9 cellular contexts compared by ENCODE assay signal in the genomic region with DNA sequence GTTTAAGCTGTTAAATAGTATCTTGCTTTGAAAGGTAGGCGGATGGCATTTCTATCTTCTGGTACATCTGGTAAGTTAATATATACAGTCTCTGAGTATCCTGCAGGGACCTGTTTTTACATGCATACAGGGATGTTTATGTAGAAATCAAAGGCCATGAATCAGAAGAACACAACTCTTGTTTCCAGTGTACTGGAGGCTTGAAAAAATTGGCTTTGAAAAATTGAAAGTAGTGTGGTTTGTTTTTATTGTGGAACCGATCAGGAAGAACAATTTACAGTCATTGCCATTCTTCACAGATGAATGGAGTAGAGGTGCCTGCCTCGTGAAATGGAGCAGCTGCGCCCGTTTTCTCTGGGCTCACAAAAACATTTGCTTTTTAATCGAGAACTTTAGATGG. TPM values are rescaled to one million over a fixed set of nuclear protein-coding genes. Genes with fewer than 3 reads are reported as not detected.
A peak's percentile ranks its signal among the peaks of the same experiment; 100 is the strongest.
DNase-seq lines count a peak whose midpoint lies in the region.
"Had no signal": no experiment of that assay in that cellular context is flagged by ENCODE, and none has a peak within 500 bp of the region (broad histone marks: within the 10 kb centered on the region; RNA-seq: fewer than 3 reads in every experiment).

No MANE protein-coding gene starts in this region.

- H3K9me3 ChIP-seq in neuronal stem cell (replicated peaks in 1 of 2; ENCODE audit: control insufficient read depth in 2 of 2, insufficient read depth in 1 of 2, low read depth in 1 of 2, low read length in 2 of 2) = no peaks in the 10 kb centered on the region

- H3K23ac ChIP-seq in neuronal stem cell (ENCODE audit: low read depth, low read length, poor library complexity) = no peak overlapping the region

- no peak overlapping the region for H2BK120ac ChIP-seq in neuronal stem cell (ENCODE audit: low read depth, low read length)

- peak overlapping the region; percentile 41 for H3K4me3 Mint-ChIP-seq in activated T-cell treated with anti-CD3 and anti-CD28 coated beads, Interleukin-2, amount 50 U/mL, for 24 hours

- H2BK5ac ChIP-seq in neuronal stem cell (ENCODE audit: low read length) = no peak overlapping the region

- WGBS in neuronal stem cell (ENCODE audit: extremely low coverage in 2 of 2, insufficient read length in 2 of 2, insufficient replicate concordance in 1 of 2), 2 donors = no CpG with 5 or more reads among the region's 6 CpGs

- DNase-seq in activated T-cell treated with anti-CD3 and anti-CD28 coated beads, Interleukin-2, amount 50 U/mL, for 24 hours = no peak
- DNase-seq in activated T-cell treated with anti-CD3 and anti-CD28 coated beads for 4 hours (no peak), M059J (ENCODE audit: low read depth) (peak; percentile 8), neuronal stem cell (ENCODE audit: low spot score) (no peak), ecto neural progenitor cell (ENCODE audit: low spot score) (no peak), NCI-H524 treated with DMSO at 0.1 percent for 48 hours (lab: John Stamatoyannopoulos, UW) (no peak)
- DNase-seq in activated naive CD4-positive, alpha-beta T cell treated with anti-CD3 and anti-CD28 coated beads, Interleukin-2, amount 50 U/mL, for 16 hours = peak; percentile 21
- DNase-seq in activated effector memory CD4-positive, alpha-beta T cell treated with Interleukin-2 at 50 U/mL for 16 hours = no peak

- peaks cover 25% of the 10 kb centered on the region for H3K4me1 Mint-ChIP-seq in activated T-cell treated with anti-CD3 and anti-CD28 coated beads, Interleukin-2, amount 50 U/mL, for 24 hours (ENCODE audit: low read depth)

- H3K4me3 ChIP-seq in neuronal stem cell (ENCODE audit: low read length in 2 of 2) = no peak overlapping the region

- H3K9ac ChIP-seq in neuronal stem cell (ENCODE audit: low read depth, low read length, poor library complexity) = no peak overlapping the region

- peak overlapping the region; percentile 74 for H2AFZ ChIP-seq in neuronal stem cell (ENCODE audit: low read length)

- H3K27ac ChIP-seq in neuronal stem cell (replicated peaks; ENCODE audit: low read length) = no peak overlapping the region
- H3K27ac ChIP-seq: C4-2B had no signal

- H3K9me3 Mint-ChIP-seq in activated T-cell treated with anti-CD3 and anti-CD28 coated beads, Interleukin-2, amount 50 U/mL, for 24 hours = no peaks in the 10 kb centered on the region

- H2AK5ac ChIP-seq in neuronal stem cell (ENCODE audit: low read depth, low read length) = no peak overlapping the region

- no peak overlapping the region for H3K18ac ChIP-seq in neuronal stem cell (ENCODE audit: low read length)

- H3K27ac Mint-ChIP-seq in activated T-cell treated with anti-CD3 and anti-CD28 coated beads, Interleukin-2, amount 50 U/mL, for 24 hours = peak overlapping the region; percentile 3

- H2BK15ac ChIP-seq in neuronal stem cell (ENCODE audit: low read length) = no peak overlapping the region

- H3K36me3 ChIP-seq in neuronal stem cell (replicated peaks in 1 of 2; ENCODE audit: control insufficient read depth in 2 of 2, insufficient read depth in 2 of 2, low read length in 2 of 2) = no peaks in the 10 kb centered on the region

- no peak overlapping the region for H3K14ac ChIP-seq in neuronal stem cell (ENCODE audit: low read length)

- H3K27me3 ChIP-seq in neuronal stem cell (ENCODE audit: control insufficient read depth in 3 of 3, insufficient read depth in 3 of 3, low read depth in 1 of 3, low read length in 3 of 3) = no peaks in the 10 kb centered on the region

- H3K79me1 ChIP-seq in neuronal stem cell (ENCODE audit: low read depth, low read length) = no peaks in the 10 kb centered on the region

- H2BK12ac ChIP-seq in neuronal stem cell (ENCODE audit: low read length) = no peak overlapping the region

- no peak overlapping the region for H3K4ac ChIP-seq in neuronal stem cell (ENCODE audit: low read length)

- peaks cover 5 to 18% of the 10 kb centered on the region in 2 donors for H3K4me1 ChIP-seq in neuronal stem cell (ENCODE audit: control insufficient read depth in 2 of 2, insufficient read depth in 1 of 2, low read depth in 1 of 2, low read length in 2 of 2)

- no peaks in the 10 kb centered on the region for H3K27me3 Mint-ChIP-seq in activated T-cell treated with anti-CD3 and anti-CD28 coated beads, Interleukin-2, amount 50 U/mL, for 24 hours

- no peak overlapping the region for H4K91ac ChIP-seq in neuronal stem cell (ENCODE audit: low read depth, low read length, poor library complexity)

- no peaks in the 10 kb centered on the region for H3K36me3 Mint-ChIP-seq in activated T-cell treated with anti-CD3 and anti-CD28 coated beads, Interleukin-2, amount 50 U/mL, for 24 hours (ENCODE audit: low read depth)

- no peak overlapping the region for H3K4me2 ChIP-seq in neuronal stem cell (ENCODE audit: insufficient read depth, low read length, poor library complexity, severe bottlenecking)

- no peak overlapping the region for H4K8ac ChIP-seq in neuronal stem cell (ENCODE audit: low read depth, low read length)

RNA-seq across cellular contexts. Expression of a gene that starts 54.0 kb away (rescaled TPM):
- 121 and 127 TPM in 2 replicates for total RNA-seq in M059J (2014; rRNA removed; shearing (Covaris generic))
- polyA plus RNA-seq in neuronal stem cell (2013, experiment 1 of 2) = 95.3 TPM
- 101 TPM for polyA plus RNA-seq in neuronal stem cell (2013, experiment 2 of 2)

Comparison
In these comparisons a context has a peak if more than half of its experiments do, and no peak if none do; other contexts are left out.
1. DNase-seq: peak in M059J (single experiment) and activated naive CD4-positive, alpha-beta T cell treated with anti-CD3 and anti-CD28 coated beads, Interleukin-2, amount 50 U/mL, for 16 hours (single experiment); none in activated T-cell treated with anti-CD3 and anti-CD28 coated beads, Interleukin-2, amount 50 U/mL, for 24 hours (single experiment), activated T-cell treated with anti-CD3 and anti-CD28 coated beads for 4 hours (single experiment), neuronal stem cell (single experiment), ecto neural progenitor cell (single experiment), NCI-H524 treated with DMSO at 0.1 percent for 48 hours (single experiment) and activated effector memory CD4-positive, alpha-beta T cell treated with Interleukin-2 at 50 U/mL for 16 hours (single experiment).